In genomic region chr4:170580651-170581050, GRCh38 we compare ENCODE assay signal across 1 cellular context.
TF ChIP-seq lines count a peak whose summit lies in the region.

No MANE protein-coding gene starts in this region.

TF ChIP-seq in HCT116, 20 proteins besides CTCF, POLR2A, EP300 and RAD21 (continued from another document):
- TF ChIP-seq CBX3 (IDR thresholded peaks at IDR 0.05; ENCODE audit: low read depth): no peak
- TF ChIP-seq SIN3A (IDR thresholded peaks at IDR 0.05; ENCODE audit: low read depth): no peak
- TF ChIP-seq ELF1 (IDR thresholded peaks at IDR 0.05; ENCODE audit: borderline replicate concordance, low read depth): no peak
- no peak for TF ChIP-seq MAX (IDR thresholded peaks at IDR 0.05)
- TF ChIP-seq EZH2 (IDR thresholded peaks at IDR 0.05): no peak
- TF ChIP-seq REST (IDR thresholded peaks at IDR 0.05; ENCODE audit: low read depth): no peak
TF ChIP-seq in HCT116: peak in this region for 0.
